In genomic region chr3:156840826-156841689, GRCh38 we compare ENCODE assay signal across 1 cellular context.
TF ChIP-seq lines count a peak whose summit lies in the region.

No MANE protein-coding gene starts in this region.

TF ChIP-seq in IMR-90, 13 proteins besides CTCF, POLR2A, EP300 and RAD21 (continued from another document):
- TF ChIP-seq ELK1 (IDR thresholded peaks at IDR 0.05; ENCODE audit: borderline replicate concordance, low read depth, low read length), result no peak
- no peak for TF ChIP-seq RFX5 (IDR thresholded peaks at IDR 0.05; ENCODE audit: low read depth, low read length)
- no peak for TF ChIP-seq USF2 (IDR thresholded peaks at IDR 0.05; ENCODE audit: low read depth, low read length)
- no peak for TF ChIP-seq SMC3 (IDR thresholded peaks at IDR 0.05; ENCODE audit: low read depth, low read length)
- no peak for TF ChIP-seq RCOR1 (IDR thresholded peaks at IDR 0.05; ENCODE audit: insufficient replicate concordance, low read length)
- no peak for TF ChIP-seq CHD1 (IDR thresholded peaks at IDR 0.05; ENCODE audit: low read depth, low read length)
- TF ChIP-seq CEBPB (IDR thresholded peaks at IDR 0.05; ENCODE audit: low read depth, low read length), result no peak
